11 cellular contexts compared by ENCODE assay signal in the genomic region with DNA sequence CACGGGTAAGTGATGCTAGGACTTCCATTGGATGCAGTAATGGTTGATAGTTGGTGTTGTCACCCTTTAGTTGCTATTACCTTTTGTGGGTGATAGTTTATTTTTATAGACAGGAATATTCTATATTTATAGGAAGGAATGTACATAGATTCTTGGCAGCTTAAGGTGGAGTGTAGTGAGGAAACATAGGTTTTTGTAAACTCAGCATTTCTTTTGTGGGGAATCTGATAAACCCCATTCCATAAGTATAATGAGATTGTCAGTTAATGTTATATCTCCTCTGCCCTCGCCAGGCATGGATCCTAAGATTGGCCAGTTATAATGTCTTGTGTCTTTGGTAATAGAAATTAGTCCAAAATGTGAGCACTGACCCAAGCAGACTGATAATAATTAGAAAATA.
"Had no signal": no experiment of that assay in that cellular context is flagged by ENCODE, and none has a peak within 500 bp of the region (broad histone marks: within the 10 kb centered on the region; RNA-seq: fewer than 3 reads in every experiment).

No MANE protein-coding gene starts in this region.

- ATAC-seq: GM23338, HCT116 had no signal

- H3K36me3 ChIP-seq: HAP-1 had no signal

- H3K9me3 ChIP-seq: HAP-1 had no signal

- H3K4me2 ChIP-seq: GM23338 had no signal

- H3K9ac ChIP-seq: GM23248 had no signal

- H3K4me3 ChIP-seq: GM23248, GM23338, HAP-1 had no signal

- FAIRE-seq: H1, H54 had no signal

- H2AFZ ChIP-seq: GM23248, GM23338 had no signal

- DNase-seq: GM23248, GOT3, H7, H9, HCEC 1CT, HFFc6 had no signal

- H3K27ac ChIP-seq: GM23248 had no signal

- H3K4me1 ChIP-seq: HAP-1 had no signal
